Comparison of ENCODE assay signal across 8 cellular contexts in genomic region chr19:40165362-40165937, GRCh38. TPM values are rescaled to one million over a fixed set of nuclear protein-coding genes. Genes with fewer than 3 reads are reported as not detected.
DNase-seq lines count a peak whose midpoint lies in the region; TF ChIP-seq lines count a peak whose summit lies in the region.

No MANE protein-coding gene starts in this region.

- TF ChIP-seq CTCF in esophagus muscularis mucosa (IDR thresholded peaks at IDR 0.05) (peak; percentile 10 to 36 (median 13)), neural progenitor cell (IDR thresholded peaks at IDR 0.05) (peak; percentile 88), transverse colon (IDR thresholded peaks at IDR 0.05) (peak; percentile 31 to 40 (median 34))

- intact Hi-C loops in esophagus muscularis mucosa (cut with DNase I) (no loop called here), transverse colon (cut with DNase I; ENCODE audit: low total_unique reads) (no loop called here)

- no peaks in the 10 kb centered on the region for H3K36me3 Mint-ChIP-seq in neural progenitor cell

- H3K27me3 Mint-ChIP-seq in neural progenitor cell (ENCODE audit: insufficient read depth, low read depth) = peaks cover 8% of the 10 kb centered on the region

- in situ Hi-C loops in transverse colon (cut with MboI; ENCODE audit: low pct_ligation_motif_present in 1 of 4, low pct_unique_long_range_greater_than_20kb in 1 of 4, low sequenced_read_pairs in 3 of 4) = no loop called here

- peak overlapping the region; percentile 56 for H3K4me3 Mint-ChIP-seq in neural progenitor cell

- H3K9me3 ChIP-seq in esophagus muscularis mucosa (no peaks in the 10 kb centered on the region), neural progenitor cell (ENCODE audit: low read depth) (no peaks in the 10 kb centered on the region), transverse colon (no peaks in the 10 kb centered on the region)

- peak overlapping the region; percentile 35 for H3K4me2 ChIP-seq in neural progenitor cell

- WGBS in esophagus muscularis mucosa = 18% methylated on average over 10 of the region's 10 CpGs
- WGBS in transverse colon (ENCODE audit: low coverage in 1 of 2), 2 donors = 15 to 16% methylated on average over 8 to 10 of the region's 10 CpGs

- no peaks in the 10 kb centered on the region for H3K79me2 ChIP-seq in neural progenitor cell (ENCODE audit: low read depth)

- H3K36me3 ChIP-seq in esophagus muscularis mucosa (no peaks in the 10 kb centered on the region), neural progenitor cell (no peaks in the 10 kb centered on the region), transverse colon (no peaks in the 10 kb centered on the region)

- H3K27ac ChIP-seq in esophagus muscularis mucosa (replicated peaks in 1 of 4) (no peak overlapping the region), neural progenitor cell (no peak overlapping the region), transverse colon (no peak overlapping the region)

- no peak overlapping the region for H3K27ac Mint-ChIP-seq in neural progenitor cell

- no peak overlapping the region for H3K9ac ChIP-seq in neural progenitor cell

- H3K9me3 Mint-ChIP-seq in neural progenitor cell = peaks cover 5% of the 10 kb centered on the region

- H4K20me1 ChIP-seq in neural progenitor cell (ENCODE audit: low read depth) = no peaks in the 10 kb centered on the region

- TF ChIP-seq POLR2A in esophagus muscularis mucosa (IDR thresholded peaks at IDR 0.05; ENCODE audit: low read depth) = no peak
- no peak for TF ChIP-seq POLR2A in transverse colon (IDR thresholded peaks at IDR 0.05)

- peak overlapping the region; percentile 99 for H2AFZ ChIP-seq in neural progenitor cell (replicated peaks)

- H3F3A ChIP-seq in neural progenitor cell (ENCODE audit: low read depth) = no peaks in the 10 kb centered on the region

- no peaks in the 10 kb centered on the region for H3K4me1 Mint-ChIP-seq in neural progenitor cell

- H3K27me3 ChIP-seq in esophagus muscularis mucosa (peaks cover 0 to 33% (median 0%) of the 10 kb centered on the region in 4 donors), neural progenitor cell (no peaks in the 10 kb centered on the region), transverse colon (peaks cover 7% of the 10 kb centered on the region)

- no peak overlapping the region for H3K4me3 ChIP-seq in esophagus muscularis mucosa
- no peak overlapping the region for H3K4me3 ChIP-seq in neural progenitor cell
- no peak overlapping the region for H3K4me3 ChIP-seq in transverse colon

- DNase-seq in NCI-H1694 (lab: John Stamatoyannopoulos, UW) (peak; percentile 29), NCI-H1694 treated with DMSO at 0.1 percent for 48 hours (lab: John Stamatoyannopoulos, UW) (no peak), NCI-H1092 (lab: John Stamatoyannopoulos, UW) (peak; percentile 4), esophagus muscularis mucosa (ENCODE audit: extremely low spot score) (no peak), neural progenitor cell (ENCODE audit: low spot score) (peak; percentile 83), transverse colon (peak; percentile 68), RKO (ENCODE audit: low spot score) (no peak)
- peak; percentile 19 to 46 for DNase-seq in activated CD8-positive, alpha-beta memory T cell treated with anti-CD3 and anti-CD28 coated beads for 4 hours (ENCODE audit: low read depth in 2 of 2)

- TF ChIP-seq EP300 in esophagus muscularis mucosa (IDR thresholded peaks at IDR 0.05) (no peak), transverse colon (IDR thresholded peaks at IDR 0.05; ENCODE audit: low read depth) (no peak)

- H3K4me1 ChIP-seq in esophagus muscularis mucosa (no peaks in the 10 kb centered on the region), neural progenitor cell (no peaks in the 10 kb centered on the region), transverse colon (no peaks in the 10 kb centered on the region)

RNA-seq across cellular contexts. Expression of gene MAP3K10, which starts 25.8 kb away (rescaled TPM):
- total RNA-seq in esophagus muscularis mucosa (10 to 100 TPM; 10.1 to 25.9 (median 20.8) TPM), neural progenitor cell (ENCODE audit: low replicate concordance) (5.7 and 21.6 TPM in 2 replicates), transverse colon (10 to 100 TPM; 10.8 to 19.5 (median 11.9) TPM)

RNA-seq across cellular contexts. Expression of gene TTC9B, which starts 52.7 kb away (rescaled TPM):
- total RNA-seq in esophagus muscularis mucosa = not detected
- total RNA-seq in neural progenitor cell (ENCODE audit: low replicate concordance) = not detected in 2 replicates
- total RNA-seq in transverse colon = not detected

Comparison
In these comparisons a context has a peak if more than half of its experiments do, and no peak if none do; other contexts are left out.
1. DNase-seq: peak in NCI-H1694 (single experiment), NCI-H1092 (single experiment), activated CD8-positive, alpha-beta memory T cell treated with anti-CD3 and anti-CD28 coated beads for 4 hours (2 of 2), neural progenitor cell (single experiment) and transverse colon (single experiment); none in NCI-H1694 treated with DMSO at 0.1 percent for 48 hours (single experiment), esophagus muscularis mucosa (single experiment) and RKO (single experiment).
2. CTCF ChIP-seq: peak in every context shown above with its lines; median percentile 88 in neural progenitor cell; 34 in transverse colon; 13 in esophagus muscularis mucosa.